In genomic region chr16:67673712-67674580, GRCh38 we compare ENCODE assay signal across 8 cellular contexts. TPM values are rescaled to one million over a fixed set of nuclear protein-coding genes. Genes with fewer than 3 reads are reported as not detected.
DNase-seq lines count a peak whose midpoint lies in the region; ATAC-seq and TF ChIP-seq lines count a peak whose summit lies in the region.

No MANE protein-coding gene starts in this region.

- no peak overlapping the region for H2AFZ ChIP-seq in mesenchymal stem cell (ENCODE audit: low read depth, low read length)
- no peak overlapping the region for H2AFZ ChIP-seq in PC-3 (ENCODE audit: low read length)

- no peak overlapping the region for H3K18ac ChIP-seq in mesenchymal stem cell (ENCODE audit: low read depth in 1 of 2, low read length in 2 of 2)

- H3K27ac ChIP-seq in 22Rv1: 0 out of 2 replicates have a peak overlapping the region, but pooled peaks have one; percentile 17
- no peak overlapping the region for H3K27ac ChIP-seq in mesenchymal stem cell (ENCODE audit: low read length, poor library complexity, severe bottlenecking)
- no peak overlapping the region for H3K27ac ChIP-seq in PC-3 (ENCODE audit: low read length)

- no peak overlapping the region for H3K4me3 ChIP-seq in cardiac fibroblast (replicated peaks in 1 of 2; ENCODE audit: low read depth in 2 of 2, low read length in 2 of 2)
- no peak overlapping the region for H3K4me3 ChIP-seq in mesenchymal stem cell (ENCODE audit: insufficient read depth in 1 of 2, low read depth in 1 of 2, low read length in 2 of 2)
- H3K4me3 ChIP-seq in PC-3 (ENCODE audit: low read length): no peak overlapping the region

- H3K9me3 ChIP-seq in mesenchymal stem cell (ENCODE audit: control insufficient read depth, low read length) (no peaks in the 10 kb centered on the region), PC-3 (ENCODE audit: low read length) (no peaks in the 10 kb centered on the region)

- TF ChIP-seq CTCF in 22Rv1 (IDR thresholded peaks at IDR 0.05) (no peak), cardiac fibroblast (IDR thresholded peaks at IDR 0.05; ENCODE audit: low read depth, low read length) (no peak), PC-3 (conservative IDR thresholded peaks at IDR 0.05; ENCODE audit: low read depth, low read length) (no peak), GM20000 (IDR thresholded peaks at IDR 0.05; ENCODE audit: extremely low read depth, missing control alignments) (no peak)

- no peak overlapping the region for H3K4ac ChIP-seq in mesenchymal stem cell (ENCODE audit: low read depth in 1 of 2, low read length in 2 of 2)

- DNase-seq in cardiac fibroblast (ENCODE audit: low read depth in 2 of 2): peak; percentile 39 to 88
- no peak for DNase-seq in mesenchymal stem cell
- DNase-seq in PC-3: no peak
- DNase-seq in GM20000 (ENCODE audit: low spot score): no peak

- no peaks in the 10 kb centered on the region for H3K27me3 ChIP-seq in mesenchymal stem cell (ENCODE audit: control insufficient read depth in 1 of 2, insufficient read depth in 1 of 2, low read length in 2 of 2)
- no peaks in the 10 kb centered on the region for H3K27me3 ChIP-seq in PC-3 (ENCODE audit: low read length)

- H4K91ac ChIP-seq in mesenchymal stem cell (ENCODE audit: low read length): no peak overlapping the region

- H3K79me2 ChIP-seq in PC-3 (ENCODE audit: low read length): no peaks in the 10 kb centered on the region

- ATAC-seq in PC-3 (no peak), HG02885 (IDR thresholded peaks at IDR 0.05; ENCODE audit: poor library complexity, unreplicated experiment) (no peak), HG02588 (IDR thresholded peaks at IDR 0.05; ENCODE audit: unreplicated experiment) (no peak)

- no peak overlapping the region for H3K23ac ChIP-seq in mesenchymal stem cell (ENCODE audit: low read length in 2 of 2)

- no peaks in the 10 kb centered on the region for H3F3A ChIP-seq in PC-3 (ENCODE audit: low read length, unreplicated experiment)

- TF ChIP-seq RAD21 in Ishikawa (IDR thresholded peaks at IDR 0.05; ENCODE audit: low read depth): no peak

- POLR2A ChIA-PET in PC-3 (lab: Charles Lee; ENCODE audit: unreplicated experiment): no interaction called here

- H3K9ac ChIP-seq in mesenchymal stem cell (ENCODE audit: low read length) (peak overlapping the region; percentile 38), PC-3 (ENCODE audit: low read length) (no peak overlapping the region)

- WGBS in mesenchymal stem cell: 87% methylated on average over 16 of the region's 21 CpGs

- H2BK12ac ChIP-seq in mesenchymal stem cell (ENCODE audit: low read length in 2 of 2): no peak overlapping the region

- no peak overlapping the region for H4K8ac ChIP-seq in mesenchymal stem cell (ENCODE audit: low read length)

- no peak overlapping the region for H2BK15ac ChIP-seq in mesenchymal stem cell (ENCODE audit: low read depth, poor library complexity, severe bottlenecking)

- no peaks in the 10 kb centered on the region for H3K9me2 ChIP-seq in PC-3 (replicated peaks; ENCODE audit: low read length)

- no peak for TF ChIP-seq EP300 in Ishikawa (IDR thresholded peaks at IDR 0.05; ENCODE audit: borderline replicate concordance)

- H2AK5ac ChIP-seq in mesenchymal stem cell (ENCODE audit: low read length, severe bottlenecking): no peak overlapping the region

- H2BK120ac ChIP-seq in mesenchymal stem cell (ENCODE audit: low read depth, low read length): no peak overlapping the region

- peaks cover 5% of the 10 kb centered on the region for H3K79me1 ChIP-seq in mesenchymal stem cell (replicated peaks; ENCODE audit: low read length, poor library complexity, severe bottlenecking)

- BruUV-seq in PC-3 (replicated peaks; lab: Mats Ljungman, UMichigan): no TSS peak

- CTCF ChIA-PET in PC-3 (lab: Charles Lee): interaction anchor here (0.5 to 1.5 kb wide), 2 partner anchors 153 to 176 kb away, joined by 5 to 7 read pairs; no protein-coding TSS in a partner anchor

- no peak overlapping the region for H3K14ac ChIP-seq in mesenchymal stem cell (ENCODE audit: low read length in 2 of 2)

- no peak overlapping the region for H2BK5ac ChIP-seq in mesenchymal stem cell (ENCODE audit: low read depth, low read length, poor library complexity, severe bottlenecking)

- H3K4me2 ChIP-seq in mesenchymal stem cell (ENCODE audit: low read length, poor library complexity, severe bottlenecking) (no peak overlapping the region), PC-3 (ENCODE audit: low read length) (no peak overlapping the region)

- no peaks in the 10 kb centered on the region for H4K20me1 ChIP-seq in PC-3 (ENCODE audit: low read length)

- H3K36me3 ChIP-seq in mesenchymal stem cell (ENCODE audit: control insufficient read depth in 1 of 2, insufficient read depth in 2 of 2, low read depth in 1 of 2, low read length in 2 of 2): peaks cover 14 to 25% of the 10 kb centered on the region in 2 experiments
- H3K36me3 ChIP-seq in PC-3 (ENCODE audit: low read depth, low read length): no peaks in the 10 kb centered on the region

- H3K4me1 ChIP-seq in mesenchymal stem cell (ENCODE audit: control insufficient read depth, insufficient read depth, low read depth, low read length) (peaks cover 24% of the 10 kb centered on the region), PC-3 (ENCODE audit: insufficient read depth, low read length) (peaks cover 5% of the 10 kb centered on the region)

- intact Hi-C loops in PC-3 (cut with micrococcal nuclease): no loop called here

TF ChIP-seq in Ishikawa, 13 proteins besides CTCF, POLR2A, EP300 and RAD21:
- TF ChIP-seq TCF12 (IDR thresholded peaks at IDR 0.05; ENCODE audit: low read depth) (no peak), NFIC (IDR thresholded peaks at IDR 0.05) (peak; percentile 86), FOXM1 (IDR thresholded peaks at IDR 0.05; ENCODE audit: borderline replicate concordance, low read depth) (no peak)

RNA-seq across cellular contexts. Expression of gene C16orf86, which starts 7.3 kb away (rescaled TPM):
- polyA plus RNA-seq in mesenchymal stem cell (2013, experiment 1 of 2): 2.3 TPM
- 1.8 TPM for polyA plus RNA-seq in mesenchymal stem cell (2013, experiment 2 of 2)
- not detected in 2 replicates for total RNA-seq in PC-3 (2014; rRNA removed)

RNA-seq across cellular contexts. Expression of gene ENKD1, which starts 7.4 kb away (rescaled TPM):
- polyA plus RNA-seq in mesenchymal stem cell (2013, experiment 1 of 2): 7.9 TPM
- 9.0 TPM for polyA plus RNA-seq in mesenchymal stem cell (2013, experiment 2 of 2)
- total RNA-seq in PC-3 (2014; rRNA removed): 12.0 and 19.4 TPM in 2 replicates

RNA-seq across cellular contexts. Expression of gene PARD6A, which starts 13.2 kb away (rescaled TPM):
- polyA plus RNA-seq in mesenchymal stem cell (2013, experiment 1 of 2): 0.28 TPM
- polyA plus RNA-seq in mesenchymal stem cell (2013, experiment 2 of 2): 0.32 TPM
- total RNA-seq in PC-3 (2014; rRNA removed): 15.1 and 16.4 TPM in 2 replicates

RNA-seq across cellular contexts. Expression of gene ACD, which starts 13.9 kb away (rescaled TPM):
- polyA plus RNA-seq in mesenchymal stem cell (2013, experiment 1 of 2): 13.6 TPM
- polyA plus RNA-seq in mesenchymal stem cell (2013, experiment 2 of 2): 13.9 TPM
- 26.3 and 31.7 TPM in 2 replicates for total RNA-seq in PC-3 (2014; rRNA removed)

RNA-seq across cellular contexts. Expression of gene CARMIL2, which starts 29.0 kb away (rescaled TPM):
- polyA plus RNA-seq in mesenchymal stem cell (2013, experiment 1 of 2): 0.48 TPM
- 0.48 TPM for polyA plus RNA-seq in mesenchymal stem cell (2013, experiment 2 of 2)
- total RNA-seq in PC-3 (2014; rRNA removed): 0.33 and 0.40 TPM in 2 replicates

Comparison
In these comparisons a context has a peak if more than half of its experiments do, and no peak if none do; other contexts are left out.
1. DNase-seq: peak in cardiac fibroblast (2 of 2); none in mesenchymal stem cell (single experiment), PC-3 (single experiment) and GM20000 (single experiment).